ENCODE assay signal across 1 cellular context in genomic region chr17:10171057-10171456, GRCh38.
TF ChIP-seq lines count a peak whose summit lies in the region.

No MANE protein-coding gene starts in this region.

TF ChIP-seq in IMR-90, 13 proteins besides CTCF, POLR2A, EP300 and RAD21:
- TF ChIP-seq ELK1 (IDR thresholded peaks at IDR 0.05; ENCODE audit: borderline replicate concordance, low read depth, low read length) (no peak), MXI1 (IDR thresholded peaks at IDR 0.05; ENCODE audit: borderline replicate concordance, low read depth, low read length) (no peak), NFE2L2 (IDR thresholded peaks at IDR 0.05; ENCODE audit: low read depth, low read length) (no peak), BHLHE40 (IDR thresholded peaks at IDR 0.05; ENCODE audit: low read depth, low read length) (no peak), RFX5 (IDR thresholded peaks at IDR 0.05; ENCODE audit: low read depth, low read length) (no peak), FOS (IDR thresholded peaks at IDR 0.05; ENCODE audit: low read depth, low read length) (no peak), CHD1 (IDR thresholded peaks at IDR 0.05; ENCODE audit: low read depth, low read length) (no peak), MAFK (IDR thresholded peaks at IDR 0.05; ENCODE audit: low read depth, low read length) (no peak), USF2 (IDR thresholded peaks at IDR 0.05; ENCODE audit: low read depth, low read length) (no peak), CEBPB (IDR thresholded peaks at IDR 0.05; ENCODE audit: low read depth, low read length) (no peak), MAZ (IDR thresholded peaks at IDR 0.05; ENCODE audit: borderline replicate concordance, low read depth, low read length) (no peak), SMC3 (IDR thresholded peaks at IDR 0.05; ENCODE audit: low read depth, low read length) (no peak), RCOR1 (IDR thresholded peaks at IDR 0.05; ENCODE audit: insufficient replicate concordance, low read length) (no peak)
